7 cellular contexts compared by ENCODE assay signal in the genomic region with DNA sequence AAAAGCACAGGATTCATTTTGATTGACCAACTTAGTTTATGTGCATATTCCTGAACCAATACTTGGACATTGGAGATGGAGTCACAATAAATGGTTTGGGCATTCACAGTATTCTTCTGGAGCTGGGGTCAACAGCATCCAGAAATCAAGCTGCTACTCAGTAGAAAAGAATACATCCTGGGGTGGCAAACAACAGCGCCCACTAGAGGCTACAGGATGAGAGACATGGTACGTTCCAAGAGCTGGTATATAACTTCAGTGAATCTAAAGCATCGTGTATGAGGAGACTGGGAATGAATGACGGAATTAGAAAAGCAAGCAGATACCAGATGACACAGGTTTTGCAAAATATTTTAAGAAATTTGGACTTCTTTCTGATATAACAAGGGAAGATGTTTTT.
DNase-seq lines count a peak whose midpoint lies in the region; ATAC-seq and TF ChIP-seq lines count a peak whose summit lies in the region.

No MANE protein-coding gene starts in this region.

- H3K27me3 ChIP-seq in right lobe of liver: no peaks in the 10 kb centered on the region

- no peak overlapping the region for H3K4me3 ChIP-seq in right lobe of liver

- H3K27ac ChIP-seq in VCaP (no peak overlapping the region), right lobe of liver (no peak overlapping the region)

- TF ChIP-seq CTCF in VCaP (conservative IDR thresholded peaks at IDR 0.05) (0 out of 2 replicates have a peak, but pooled peaks have one; percentile 39), right lobe of liver (IDR thresholded peaks at IDR 0.05) (peak; percentile 42 to 58 (median 48))

- no peak for TF ChIP-seq POLR2A in right lobe of liver (IDR thresholded peaks at IDR 0.05)

- H3K9me3 ChIP-seq in right lobe of liver: no peaks in the 10 kb centered on the region

- ATAC-seq in GM18517 (IDR thresholded peaks at IDR 0.05; ENCODE audit: unreplicated experiment) (peak; percentile 82), HG03066 (IDR thresholded peaks at IDR 0.05; ENCODE audit: low read depth, unreplicated experiment) (peak; percentile 66), right lobe of liver (peak; percentile 62 to 72 (median 68))

- H3K4me1 ChIP-seq in right lobe of liver: no peaks in the 10 kb centered on the region

- H3K36me3 ChIP-seq in right lobe of liver: no peaks in the 10 kb centered on the region

- intact Hi-C loops in right lobe of liver (cut with DNase I): no loop called here

- 48% methylated on average over 4 of the region's 4 CpGs for WGBS in right lobe of liver (ENCODE audit: insufficient coverage, low coverage, low lambda C conversion rate, missing lambda C conversion rate)

- DNase-seq in right lobe of liver: peak in 1 of 3 donors; percentile 44
- no peak for DNase-seq in stimulated activated CD4-positive, alpha-beta T cell treated with anti-CD3 and anti-CD28 coated beads, Interleukin-12 subunit alpha, Interleukin-12 subunit beta, amount 100 ng/mL, for 4 hours
- no peak for DNase-seq in NCI-H1930 (lab: John Stamatoyannopoulos, UW)
- DNase-seq in SHP77 treated with DMSO at 0.1 percent for 48 hours (lab: John Stamatoyannopoulos, UW): no peak
